ENCODE assay signal across 27 cellular contexts in the genomic region with DNA sequence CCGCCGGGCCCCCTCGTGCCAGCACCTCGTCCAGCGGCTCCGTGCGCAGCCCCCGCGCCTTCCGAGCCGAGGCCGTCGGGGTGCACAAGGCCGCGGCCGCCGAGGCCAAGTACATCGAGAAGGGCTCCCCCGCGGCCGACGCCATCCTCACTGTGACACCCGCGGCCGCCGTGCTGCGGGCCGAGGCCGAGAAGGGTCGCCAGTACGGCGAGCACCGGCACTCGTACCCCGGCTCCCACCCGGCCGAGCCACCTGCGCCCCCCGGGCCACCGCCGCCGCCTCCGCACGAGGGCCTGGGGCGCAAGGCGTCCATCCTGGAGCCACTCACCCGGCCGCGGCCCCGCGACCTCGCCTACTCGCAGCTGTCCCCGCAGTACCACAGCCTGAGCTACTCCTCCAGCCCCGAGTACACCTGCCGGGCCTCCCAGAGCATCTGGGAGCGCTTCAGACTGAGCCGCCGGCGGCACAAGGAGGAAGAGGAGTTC.
A peak's percentile ranks its signal among the peaks of the same experiment; 100 is the strongest.
DNase-seq lines count a peak whose midpoint lies in the region; ATAC-seq, FAIRE-seq and TF ChIP-seq lines count a peak whose summit lies in the region.
"Had no signal": no experiment of that assay in that cellular context is flagged by ENCODE, and none has a peak within 500 bp of the region (broad histone marks: within the 10 kb centered on the region; RNA-seq: fewer than 3 reads in every experiment).

No MANE protein-coding gene starts in this region.

- CTCF ChIA-PET in activated naive CD4-positive, alpha-beta T cell treated with anti-CD3 and anti-CD28 coated beads, Interleukin-2, amount 10 ng/mL, durations not matched to agents 7 days and 5 days (lab: Charles Lee): no interaction called here

- FAIRE-seq in kidney (lab: Jason Lieb, UNC): no peak
- FAIRE-seq: A549, D721Med, GM12878, GM12892, GM18507 had no signal

- no peak overlapping the region for H3K4me2 ChIP-seq in osteoblast (ENCODE audit: insufficient read depth, low read length)
- H3K4me2 ChIP-seq: BLaER1 treated with 17β-estradiol and CSF1 and Interleukin-3, amounts not matched to agents 10 nM and 100 nM had no signal

- TF ChIP-seq CTCF in kidney (IDR thresholded peaks at IDR 0.05; ENCODE audit: borderline replicate concordance, extremely low read depth, insufficient read depth): no peak
- TF ChIP-seq CTCF in osteoblast (IDR thresholded peaks at IDR 0.05; ENCODE audit: extremely low read depth, low read depth, low read length): no peak
- no peak for TF ChIP-seq CTCF in GM20000 (IDR thresholded peaks at IDR 0.05; ENCODE audit: extremely low read depth, missing control alignments)

- no peak overlapping the region for H3K27ac ChIP-seq in right cardiac atrium (ENCODE audit: low read length)
- no peak overlapping the region for H3K27ac ChIP-seq in kidney (ENCODE audit: low read depth in 2 of 2, low read length in 2 of 2)
- H3K27ac ChIP-seq in osteoblast (ENCODE audit: low read depth, low read length): no peak overlapping the region
- H3K27ac ChIP-seq: 22Rv1; A549; BLaER1 treated with 17β-estradiol and CSF1 and Interleukin-3, amounts not matched to agents 10 nM and 100 nM; C4-2B had no signal

- H3K27me3 ChIP-seq in right cardiac atrium (ENCODE audit: control insufficient read depth, insufficient read depth): no peaks in the 10 kb centered on the region
- peaks cover 25% of the 10 kb centered on the region for H3K27me3 ChIP-seq in osteoblast (ENCODE audit: insufficient read depth, low read length)

- H3K9me3 ChIP-seq in right cardiac atrium (ENCODE audit: control insufficient read depth, low read length): no peaks in the 10 kb centered on the region
- no peaks in the 10 kb centered on the region for H3K9me3 ChIP-seq in kidney (ENCODE audit: control insufficient read depth in 1 of 2, low read length in 2 of 2)
- H3K9me3 ChIP-seq in osteoblast (ENCODE audit: low read depth, low read length): no peaks in the 10 kb centered on the region
- H3K9me3 ChIP-seq: A549; BLaER1 treated with 17β-estradiol and CSF1 and Interleukin-3, amounts not matched to agents 10 nM and 100 nM; Caco-2 had no signal

- H3K36me3 ChIP-seq in kidney (ENCODE audit: control insufficient read depth in 1 of 2, insufficient read depth in 2 of 2, low read length in 2 of 2): no peaks in the 10 kb centered on the region
- no peaks in the 10 kb centered on the region for H3K36me3 ChIP-seq in osteoblast (ENCODE audit: insufficient read depth, low read length)

- no peak overlapping the region for H3K27ac Mint-ChIP-seq in activated naive CD4-positive, alpha-beta T cell treated with anti-CD3 and anti-CD28 coated beads, Interleukin-2, amount 10 ng/mL, durations not matched to agents 7 days and 5 days
- H3K27ac Mint-ChIP-seq: B cell; CD4-positive, alpha-beta T cell; CD8-positive, alpha-beta T cell had no signal

- H3K4me1 ChIP-seq in right cardiac atrium (ENCODE audit: control insufficient read depth, insufficient read depth, low read length): peaks cover 5% of the 10 kb centered on the region
- H3K4me1 ChIP-seq in kidney (ENCODE audit: control insufficient read depth in 1 of 2, insufficient read depth in 1 of 2, low read depth in 1 of 2, low read length in 2 of 2): peaks cover 0 to 8% of the 10 kb centered on the region in 2 donors
- no peaks in the 10 kb centered on the region for H3K4me1 ChIP-seq in osteoblast (ENCODE audit: insufficient read depth, low read length)
- H3K4me1 ChIP-seq: Caco-2 had no signal

- H3K9me3 Mint-ChIP-seq in activated naive CD4-positive, alpha-beta T cell treated with anti-CD3 and anti-CD28 coated beads, Interleukin-2, amount 10 ng/mL, durations not matched to agents 7 days and 5 days: no peaks in the 10 kb centered on the region
- H3K9me3 Mint-ChIP-seq: CD4-positive, alpha-beta T cell; CD8-positive, alpha-beta T cell had no signal

- H3K79me2 ChIP-seq in osteoblast (ENCODE audit: insufficient read depth, low read length): no peaks in the 10 kb centered on the region

- peak; percentile 8 for DNase-seq in activated naive CD4-positive, alpha-beta T cell treated with anti-CD3 and anti-CD28 coated beads, Interleukin-2, amount 50 U/mL, for 16 hours
- DNase-seq in activated naive CD4-positive, alpha-beta T cell treated with anti-CD3 and anti-CD28 coated beads, Interleukin-2, amount 10 ng/mL, durations not matched to agents 7 days and 5 days: no peak
- DNase-seq in right cardiac atrium (peak in 2 of 3 donors; percentile 48 to 53), left cardiac atrium (no peak), kidney (peak; percentile 69), osteoblast (ENCODE audit: insufficient read length, low spot score, missing footprints) (peak; percentile 45), dedifferentiated amniotic fluid mesenchymal stem cell (ENCODE audit: extremely low spot score) (no peak), GM20000 (ENCODE audit: low spot score) (no peak)
- DNase-seq: AML-193; Caco-2; Calu3; CD4-positive, alpha-beta T cell; CD8-positive, alpha-beta T cell; DMS53; DMS79; DND-41; EL; GDM1 had no signal

- H3K4me3 ChIP-seq in right cardiac atrium (ENCODE audit: low read length) (no peak overlapping the region), kidney (ENCODE audit: low read length in 2 of 2) (no peak overlapping the region), osteoblast (ENCODE audit: insufficient read depth, low read length) (no peak overlapping the region)
- H3K4me3 ChIP-seq: A549; BLaER1 treated with 17β-estradiol and CSF1 and Interleukin-3, amounts not matched to agents 10 nM and 100 nM; GM12878 had no signal

- H2AFZ ChIP-seq in osteoblast (ENCODE audit: low read length): no peak overlapping the region

- WGBS in right cardiac atrium: 94% methylated on average over 60 of the region's 60 CpGs

- no peak overlapping the region for H3K9ac ChIP-seq in kidney (ENCODE audit: low read length in 2 of 2)
- H3K9ac ChIP-seq: BLaER1 treated with 17β-estradiol and CSF1 and Interleukin-3, amounts not matched to agents 10 nM and 100 nM had no signal

- ATAC-seq in right cardiac atrium (no peak), left cardiac atrium (no peak)
- ATAC-seq: A549; CD8-positive, alpha-beta T cell; GM12878 had no signal

- H4K20me1 ChIP-seq in osteoblast (ENCODE audit: insufficient read depth, low read length): no peaks in the 10 kb centered on the region

- H3K36me3 Mint-ChIP-seq in activated naive CD4-positive, alpha-beta T cell treated with anti-CD3 and anti-CD28 coated beads, Interleukin-2, amount 10 ng/mL, durations not matched to agents 7 days and 5 days: no peaks in the 10 kb centered on the region
- H3K36me3 Mint-ChIP-seq: CD8-positive, alpha-beta T cell had no signal

- H3K4me3 Mint-ChIP-seq in activated naive CD4-positive, alpha-beta T cell treated with anti-CD3 and anti-CD28 coated beads, Interleukin-2, amount 10 ng/mL, durations not matched to agents 7 days and 5 days: no peak overlapping the region
- H3K4me3 Mint-ChIP-seq: B cell; CD4-positive, alpha-beta T cell; CD8-positive, alpha-beta T cell had no signal

- intact Hi-C loops in right cardiac atrium (cut with DNase I): no loop called here
- intact Hi-C loops in left cardiac atrium (cut with DNase I): loop anchor here in 1 of 2 donors (5.0 kb wide), 1 partner anchor 34 kb away; no protein-coding TSS in a partner anchor
- intact Hi-C loops in kidney (cut with DNase I): no loop called here

- peaks cover 19% of the 10 kb centered on the region for H3K4me1 Mint-ChIP-seq in activated naive CD4-positive, alpha-beta T cell treated with anti-CD3 and anti-CD28 coated beads, Interleukin-2, amount 10 ng/mL, durations not matched to agents 7 days and 5 days

- H3K27me3 Mint-ChIP-seq in activated naive CD4-positive, alpha-beta T cell treated with anti-CD3 and anti-CD28 coated beads, Interleukin-2, amount 10 ng/mL, durations not matched to agents 7 days and 5 days: peaks cover 11% of the 10 kb centered on the region
- H3K27me3 Mint-ChIP-seq: CD4-positive, alpha-beta T cell had no signal

Comparison
In these comparisons a context has a peak if more than half of its experiments do, and no peak if none do; other contexts are left out.
1. DNase-seq: peak in activated naive CD4-positive, alpha-beta T cell treated with anti-CD3 and anti-CD28 coated beads, Interleukin-2, amount 50 U/mL, for 16 hours (single experiment), right cardiac atrium (2 of 3), kidney (single experiment) and osteoblast (single experiment); none in activated naive CD4-positive, alpha-beta T cell treated with anti-CD3 and anti-CD28 coated beads, Interleukin-2, amount 10 ng/mL, durations not matched to agents 7 days and 5 days (single experiment), left cardiac atrium (single experiment), dedifferentiated amniotic fluid mesenchymal stem cell (single experiment) and GM20000 (single experiment).